In the genomic region with DNA sequence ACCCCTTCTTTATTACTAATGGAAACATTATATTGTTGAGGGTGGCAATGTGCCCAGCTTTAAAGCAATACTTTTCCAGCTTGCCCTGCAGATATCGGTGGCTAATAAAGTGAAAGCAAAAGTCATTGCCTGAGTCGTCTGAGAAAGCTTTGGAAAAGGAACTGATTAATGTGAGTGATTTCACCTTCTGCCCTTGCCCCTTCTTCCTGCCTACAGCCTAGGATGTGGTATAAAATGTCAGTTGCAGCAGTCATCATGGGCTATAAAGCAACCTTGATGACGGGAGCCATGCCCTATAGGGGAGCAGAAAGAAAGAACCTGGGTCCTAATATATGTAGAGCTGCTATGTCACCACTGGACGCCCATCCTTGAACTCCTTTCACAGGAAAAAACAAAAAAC, we compare ENCODE assay signal across 10 cellular contexts.
DNase-seq lines count a peak whose midpoint lies in the region; ATAC-seq and TF ChIP-seq lines count a peak whose summit lies in the region.
"Had no signal": no experiment of that assay in that cellular context is flagged by ENCODE, and none has a peak within 500 bp of the region (broad histone marks: within the 10 kb centered on the region; RNA-seq: fewer than 3 reads in every experiment).

No MANE protein-coding gene starts in this region.

- intact Hi-C loops in PC-3 (cut with micrococcal nuclease): no loop called here

- no peaks in the 10 kb centered on the region for H4K20me1 ChIP-seq in PC-3 (ENCODE audit: low read length)

- peak; percentile 53 to 58 for ATAC-seq in activated T-cell treated with anti-CD3 and anti-CD28 coated beads, Interleukin-2, amount 50 U/mL, for 4 hours
- 0 out of 2 replicates have a peak, but pooled peaks have one; percentile 29 for ATAC-seq in PC-3
- ATAC-seq in stimulated activated naive CD8-positive, alpha-beta T cell treated with anti-CD3 and anti-CD28 coated beads, Interleukin-15, amount 100 ng/mL, for 72 hours: peak; percentile 96
- ATAC-seq in HG03565 (IDR thresholded peaks at IDR 0.05; ENCODE audit: unreplicated experiment): no peak

- peaks cover 5% of the 10 kb centered on the region; the same call in 1 of the 2 replicates for H3K4me1 ChIP-seq in PC-3 (ENCODE audit: insufficient read depth, low read length)

- peak overlapping the region; percentile 69 to 96 for H3K27ac Mint-ChIP-seq in stimulated activated naive CD8-positive, alpha-beta T cell treated with anti-CD3 and anti-CD28 coated beads, Interleukin-15, amount 100 ng/mL, for 72 hours

- no peak overlapping the region for H3K9ac ChIP-seq in PC-3 (ENCODE audit: low read length)

- no peaks in the 10 kb centered on the region for H3K27me3 ChIP-seq in PC-3 (ENCODE audit: low read length)

- H3K36me3 ChIP-seq in PC-3 (ENCODE audit: low read depth, low read length): no peaks in the 10 kb centered on the region

- no peak for DNase-seq in activated T-cell treated with anti-CD3 and anti-CD28 coated beads, Interleukin-2, amount 50 U/mL, for 4 hours
- DNase-seq in activated T-cell treated with anti-CD3 and anti-CD28 coated beads for 4 hours (no peak), PC-3 (peak; percentile 7), fibroblast of gingiva (ENCODE audit: low read depth) (peak; percentile 26), DMS79 treated with DMSO at 0.1 percent for 48 hours (lab: John Stamatoyannopoulos, UW) (no peak), HuH-7 (ENCODE audit: low spot score) (no peak)
- DNase-seq in stimulated activated naive CD8-positive, alpha-beta T cell treated with anti-CD3 and anti-CD28 coated beads, Interleukin-15, amount 100 ng/mL, for 72 hours: peak in 1 of 2 donors; percentile 24
- DNase-seq: C1 segment of cervical spinal cord, right cardiac atrium had no signal

- H3K9me3 ChIP-seq in PC-3 (ENCODE audit: low read length): no peaks in the 10 kb centered on the region

- H3K4me3 ChIP-seq in PC-3 (ENCODE audit: low read length): peak overlapping the region; percentile 53

- H3K4me2 ChIP-seq in PC-3 (ENCODE audit: low read length): peak overlapping the region; percentile 69

- no peaks in the 10 kb centered on the region for H3K27me3 Mint-ChIP-seq in activated T-cell treated with anti-CD3 and anti-CD28 coated beads, Interleukin-2, amount 50 U/mL, for 4 hours (ENCODE audit: low read depth)
- no peaks in the 10 kb centered on the region for H3K27me3 Mint-ChIP-seq in stimulated activated naive CD8-positive, alpha-beta T cell treated with anti-CD3 and anti-CD28 coated beads, Interleukin-15, amount 100 ng/mL, for 72 hours

- peak overlapping the region; percentile 59 for H3K4me3 Mint-ChIP-seq in activated T-cell treated with anti-CD3 and anti-CD28 coated beads, Interleukin-2, amount 50 U/mL, for 4 hours
- peak overlapping the region; percentile 59 to 65 for H3K4me3 Mint-ChIP-seq in stimulated activated naive CD8-positive, alpha-beta T cell treated with anti-CD3 and anti-CD28 coated beads, Interleukin-15, amount 100 ng/mL, for 72 hours

- no peaks in the 10 kb centered on the region for H3K36me3 Mint-ChIP-seq in activated T-cell treated with anti-CD3 and anti-CD28 coated beads, Interleukin-2, amount 50 U/mL, for 4 hours (ENCODE audit: insufficient read depth)

- no peaks in the 10 kb centered on the region for H3K79me2 ChIP-seq in PC-3 (ENCODE audit: low read length)

- H3F3A ChIP-seq in PC-3 (ENCODE audit: low read length, unreplicated experiment): no peaks in the 10 kb centered on the region

- BruUV-seq in PC-3 (replicated peaks; lab: Mats Ljungman, UMichigan): no TSS peak

- TF ChIP-seq CTCF in PC-3 (conservative IDR thresholded peaks at IDR 0.05; ENCODE audit: low read depth, low read length): no peak

- POLR2A ChIA-PET in PC-3 (lab: Charles Lee; ENCODE audit: unreplicated experiment): no interaction called here

- H2AFZ ChIP-seq in PC-3 (ENCODE audit: low read length): peak overlapping the region; percentile 68

- CTCF ChIA-PET in PC-3 (lab: Charles Lee): no interaction called here

- H3K27ac ChIP-seq in PC-3 (ENCODE audit: low read length): no peak overlapping the region

- no peaks in the 10 kb centered on the region for H3K9me2 ChIP-seq in PC-3 (replicated peaks; ENCODE audit: low read length)

- peaks cover 4% of the 10 kb centered on the region for H3K9me3 Mint-ChIP-seq in activated T-cell treated with anti-CD3 and anti-CD28 coated beads, Interleukin-2, amount 50 U/mL, for 4 hours
- peaks cover 0 to 10% of the 10 kb centered on the region in 2 donors for H3K9me3 Mint-ChIP-seq in stimulated activated naive CD8-positive, alpha-beta T cell treated with anti-CD3 and anti-CD28 coated beads, Interleukin-15, amount 100 ng/mL, for 72 hours

- peaks cover 10% of the 10 kb centered on the region for H3K4me1 Mint-ChIP-seq in activated T-cell treated with anti-CD3 and anti-CD28 coated beads, Interleukin-2, amount 50 U/mL, for 4 hours (ENCODE audit: low read depth)
- peaks cover 16% of the 10 kb centered on the region for H3K4me1 Mint-ChIP-seq in stimulated activated naive CD8-positive, alpha-beta T cell treated with anti-CD3 and anti-CD28 coated beads, Interleukin-15, amount 100 ng/mL, for 72 hours

Comparison
In these comparisons a context has a peak if more than half of its experiments do, and no peak if none do; other contexts are left out.
1. DNase-seq: peak in PC-3 (single experiment) and fibroblast of gingiva (single experiment); none in activated T-cell treated with anti-CD3 and anti-CD28 coated beads, Interleukin-2, amount 50 U/mL, for 4 hours (single experiment), activated T-cell treated with anti-CD3 and anti-CD28 coated beads for 4 hours (single experiment), DMS79 treated with DMSO at 0.1 percent for 48 hours (single experiment) and HuH-7 (single experiment).